In the genomic region with DNA sequence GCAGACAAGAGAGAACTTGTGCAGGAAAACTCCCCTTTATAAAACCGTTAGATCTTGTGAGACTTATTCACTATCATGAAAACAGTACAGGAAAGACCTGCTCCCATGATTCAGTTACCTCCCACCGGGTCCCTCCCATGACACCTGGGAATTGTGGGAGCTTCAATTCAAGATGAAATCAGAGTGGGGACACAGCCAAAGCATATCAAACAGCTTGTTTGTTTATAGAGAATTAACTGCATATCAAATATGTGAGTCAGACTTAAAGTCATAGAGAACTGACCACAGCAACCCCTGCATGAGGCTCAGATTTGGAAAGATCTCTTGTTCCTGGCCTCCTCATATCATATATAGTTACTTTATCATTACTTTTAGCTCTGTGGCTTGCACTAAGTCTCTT, we compare ENCODE assay signal across 19 cellular contexts. TPM values are rescaled to one million over a fixed set of nuclear protein-coding genes. Genes with fewer than 3 reads are reported as not detected.
A peak's percentile ranks its signal among the peaks of the same experiment; 100 is the strongest.
DNase-seq lines count a peak whose midpoint lies in the region; ATAC-seq and TF ChIP-seq lines count a peak whose summit lies in the region.
"Had no signal": no experiment of that assay in that cellular context is flagged by ENCODE, and none has a peak within 500 bp of the region (broad histone marks: within the 10 kb centered on the region; RNA-seq: fewer than 3 reads in every experiment).

No MANE protein-coding gene starts in this region.

- H3K4me1 ChIP-seq in IMR-90 (ENCODE audit: control insufficient read depth, insufficient read depth, low read length), result peaks cover 11% of the 10 kb centered on the region
- H3K4me1 ChIP-seq in CD8-positive, alpha-beta memory T cell (ENCODE audit: insufficient read depth, low read length), result no peaks in the 10 kb centered on the region
- H3K4me1 ChIP-seq: left lung had no signal

- peaks cover 23% of the 10 kb centered on the region for H3K4me1 Mint-ChIP-seq in glutamatergic neuron (ENCODE audit: low read depth, unreplicated experiment)
- H3K4me1 Mint-ChIP-seq in CD8-positive, alpha-beta memory T cell, result peaks cover 0 to 2% (median 0%) of the 10 kb centered on the region in 3 donors
- no peaks in the 10 kb centered on the region for H3K4me1 Mint-ChIP-seq in effector memory CD8-positive, alpha-beta T cell (ENCODE audit: low read depth in 2 of 2)
- H3K4me1 Mint-ChIP-seq: central memory CD8-positive, alpha-beta T cell had no signal

- H2BK20ac ChIP-seq in IMR-90 (ENCODE audit: low read depth, low read length), result peak overlapping the region; percentile 95

- H3K9me3 ChIP-seq in IMR-90 (ENCODE audit: control insufficient read depth, insufficient read depth, low read length), result peaks cover 3% of the 10 kb centered on the region; the same call in 1 of the 2 replicates
- no peaks in the 10 kb centered on the region for H3K9me3 ChIP-seq in CD8-positive, alpha-beta memory T cell (ENCODE audit: low read length)
- H3K9me3 ChIP-seq: left lung had no signal

- no peak overlapping the region for H3K4me3 Mint-ChIP-seq in glutamatergic neuron (ENCODE audit: unreplicated experiment)
- H3K4me3 Mint-ChIP-seq in CD8-positive, alpha-beta memory T cell, result no peak overlapping the region
- H3K4me3 Mint-ChIP-seq in effector memory CD8-positive, alpha-beta T cell, result no peak overlapping the region
- H3K4me3 Mint-ChIP-seq: central memory CD8-positive, alpha-beta T cell; naive thymus-derived CD8-positive, alpha-beta T cell; T-cell had no signal

- in situ Hi-C loops in IMR-90 (cut with MboI; ENCODE audit: low sequenced_read_pairs), result no loop called here

- TF ChIP-seq POLR2A in IMR-90 (IDR thresholded peaks at IDR 0.05; ENCODE audit: low read depth, low read length), result no peak

- H3K27ac Mint-ChIP-seq in glutamatergic neuron (ENCODE audit: unreplicated experiment), result peak overlapping the region; percentile 49
- H3K27ac Mint-ChIP-seq in CD8-positive, alpha-beta memory T cell, result no peak overlapping the region
- H3K27ac Mint-ChIP-seq in effector memory CD8-positive, alpha-beta T cell, result no peak overlapping the region
- H3K27ac Mint-ChIP-seq: naive thymus-derived CD8-positive, alpha-beta T cell; T-cell had no signal

- no peak overlapping the region for H3K4me3 ChIP-seq in IMR-90 (ENCODE audit: insufficient read depth, low read depth, low read length)
- H3K4me3 ChIP-seq in CD8-positive, alpha-beta memory T cell (ENCODE audit: low read length), result no peak overlapping the region
- H3K4me3 ChIP-seq: left lung had no signal

- POLR2A ChIA-PET in IMR-90 (lab: Charles Lee; ENCODE audit: unreplicated experiment), result no interaction called here
- POLR2A ChIA-PET in CD8-positive, alpha-beta memory T cell (lab: Charles Lee), result no interaction called here

- H4K8ac ChIP-seq in IMR-90 (ENCODE audit: low read depth in 2 of 2, low read length in 2 of 2), result peak overlapping the region in 1 of 2 experiments; percentile 84; a peak in 2 of 4 replicates

- CTCF ChIA-PET in IMR-90 (lab: Yijun Ruan, JAX), result no interaction called here
- CTCF ChIA-PET in CD8-positive, alpha-beta memory T cell (lab: Charles Lee), result no interaction called here

- no TSS peak for BruUV-seq in IMR-90 (replicated peaks; lab: Mats Ljungman, UMichigan)

- ATAC-seq in IMR-90 (ENCODE audit: low read depth) (peak; percentile 46), HG03354 (IDR thresholded peaks at IDR 0.05; ENCODE audit: poor library complexity, severe bottlenecking, unreplicated experiment) (no peak)
- ATAC-seq in effector memory CD8-positive, alpha-beta T cell (replicated peaks), result no peak
- ATAC-seq: activated CD4-positive, CD25-positive, alpha-beta regulatory T cell treated with anti-CD3 and anti-CD28 coated beads, Interleukin-2, amount 50 U/mL, for 24 hours; left lung; naive thymus-derived CD8-positive, alpha-beta T cell; T-cell had no signal

- H3K18ac ChIP-seq in IMR-90 (ENCODE audit: low read depth, low read length), result peak overlapping the region; percentile 76

- peaks cover 7% of the 10 kb centered on the region; the same call in 1 of the 2 replicates for H3K9me1 ChIP-seq in IMR-90 (ENCODE audit: insufficient read depth, low read length)

- peak; percentile 13 for DNase-seq in AG08395 (ENCODE audit: low spot score)
- DNase-seq in IMR-90, result peak; percentile 82
- peak; percentile 33 for DNase-seq in astrocyte of the hippocampus (ENCODE audit: low read depth, low spot score)
- DNase-seq in glutamatergic neuron, result no peak
- DNase-seq in CD8-positive, alpha-beta memory T cell, result no peak
- DNase-seq in NOMO-1 (lab: John Stamatoyannopoulos, UW; ENCODE audit: unreplicated experiment in 2 of 2), result no peak
- no peak for DNase-seq in effector memory CD8-positive, alpha-beta T cell
- DNase-seq: ACHN; activated naive CD4-positive, alpha-beta T cell; left lung; naive thymus-derived CD8-positive, alpha-beta T cell; NCI-H2081 treated with DMSO at 0.1 percent for 48 hours; NCI-H69; RPMI8226; stimulated activated CD4-positive, alpha-beta T cell treated with anti-CD3 and anti-CD28 coated beads, Interleukin-1b, Interleukin-23, amount 100 ng/mL, for 48 hours; T-cell had no signal

- H3K9me3 Mint-ChIP-seq in glutamatergic neuron (ENCODE audit: unreplicated experiment), result peaks cover 10% of the 10 kb centered on the region
- H3K9me3 Mint-ChIP-seq in CD8-positive, alpha-beta memory T cell, result peaks cover 0 to 3% (median 0%) of the 10 kb centered on the region in 5 donors
- H3K9me3 Mint-ChIP-seq in effector memory CD8-positive, alpha-beta T cell, result no peaks in the 10 kb centered on the region
- H3K9me3 Mint-ChIP-seq: central memory CD8-positive, alpha-beta T cell had no signal

- no peak for TF ChIP-seq CTCF in IMR-90 (conservative IDR thresholded peaks at IDR 0.05; ENCODE audit: low read depth, low read length)
- TF ChIP-seq CTCF in glutamatergic neuron (IDR thresholded peaks at IDR 0.05; ENCODE audit: partially characterized antibody, unreplicated experiment), result no peak

- no peak overlapping the region for H3K27ac ChIP-seq in IMR-90 (ENCODE audit: insufficient read depth, low read length)
- H3K27ac ChIP-seq in CD8-positive, alpha-beta memory T cell (ENCODE audit: low read depth, low read length), result no peak overlapping the region
- H3K27ac ChIP-seq: left lung had no signal

- H3K79me1 ChIP-seq in IMR-90 (ENCODE audit: low read depth in 1 of 2, low read length in 2 of 2), result peaks cover 5 to 21% of the 10 kb centered on the region in 2 experiments

- peak overlapping the region; percentile 75 for H2BK5ac ChIP-seq in IMR-90 (ENCODE audit: low read depth, low read length, poor library complexity, severe bottlenecking)

- no peaks in the 10 kb centered on the region for H4K20me1 ChIP-seq in IMR-90 (ENCODE audit: insufficient read depth, low read length)

- H2BK120ac ChIP-seq in IMR-90 (ENCODE audit: low read depth, low read length), result peak overlapping the region; percentile 95

- TF ChIP-seq RAD21 in IMR-90 (IDR thresholded peaks at IDR 0.05; ENCODE audit: low read length), result no peak

- H3K36me3 Mint-ChIP-seq in glutamatergic neuron (ENCODE audit: unreplicated experiment), result peaks cover 10% of the 10 kb centered on the region
- no peaks in the 10 kb centered on the region for H3K36me3 Mint-ChIP-seq in CD8-positive, alpha-beta memory T cell
- no peaks in the 10 kb centered on the region for H3K36me3 Mint-ChIP-seq in effector memory CD8-positive, alpha-beta T cell (ENCODE audit: insufficient read depth)
- H3K36me3 Mint-ChIP-seq: T-cell had no signal

- peak overlapping the region; percentile 79; the same call in 1 of the 2 replicates for H3K23ac ChIP-seq in IMR-90 (ENCODE audit: low read depth, low read length)

- H4K91ac ChIP-seq in IMR-90 (ENCODE audit: insufficient read depth, low read depth, low read length), result peak overlapping the region; percentile 41; the same call in 1 of the 2 replicates

- peak overlapping the region; percentile 88; the same call in 1 of the 2 replicates for H3K4ac ChIP-seq in IMR-90 (ENCODE audit: low read depth, low read length)

- intact Hi-C loops in IMR-90 (cut with micrococcal nuclease), result no loop called here

- H4K5ac ChIP-seq in IMR-90 (ENCODE audit: low read depth, low read length), result no peak overlapping the region; the same call in 1 of the 2 replicates

- no peak overlapping the region for H2AK9ac ChIP-seq in IMR-90 (replicated peaks; ENCODE audit: low read depth, low read length, poor library complexity)

- no CpG with 5 or more reads among the region's 2 CpGs for WGBS in IMR-90 (ENCODE audit: extremely low coverage in 2 of 2, insufficient read length in 1 of 2), 2 experiments

- peaks cover 5% of the 10 kb centered on the region for H3K27me3 Mint-ChIP-seq in glutamatergic neuron (ENCODE audit: unreplicated experiment)
- peaks cover 13 to 32% of the 10 kb centered on the region in 2 donors for H3K27me3 Mint-ChIP-seq in CD8-positive, alpha-beta memory T cell
- peaks cover 34 to 47% of the 10 kb centered on the region in 2 donors for H3K27me3 Mint-ChIP-seq in effector memory CD8-positive, alpha-beta T cell

- no peaks in the 10 kb centered on the region for H3K36me3 ChIP-seq in IMR-90 (ENCODE audit: control insufficient read depth, insufficient read depth, low read length)
- H3K36me3 ChIP-seq in CD8-positive, alpha-beta memory T cell (ENCODE audit: insufficient read depth, low read length), result no peaks in the 10 kb centered on the region
- H3K36me3 ChIP-seq: left lung had no signal

- H2AK5ac ChIP-seq in IMR-90 (ENCODE audit: low read depth, low read length), result peak overlapping the region; percentile 53; the same call in 1 of the 2 replicates

- H3K27me3 ChIP-seq in IMR-90 (ENCODE audit: control insufficient read depth, insufficient read depth, low read length), result no peaks in the 10 kb centered on the region
- no peaks in the 10 kb centered on the region for H3K27me3 ChIP-seq in CD8-positive, alpha-beta memory T cell (ENCODE audit: insufficient read depth, low read length, poor library complexity, severe bottlenecking)
- H3K27me3 ChIP-seq: left lung had no signal

- H2AFZ ChIP-seq in IMR-90 (replicated peaks; ENCODE audit: low read length, poor library complexity), result no peak overlapping the region

- peak overlapping the region; percentile 80 for H3K14ac ChIP-seq in IMR-90 (replicated peaks; ENCODE audit: low read depth, low read length)

- H2BK15ac ChIP-seq in IMR-90 (ENCODE audit: low read depth, low read length), result peak overlapping the region; percentile 84; the same call in 2 of the 3 replicates

- 0 out of 2 replicates have a peak overlapping the region, but pooled peaks have one; percentile 29 for H3K4me2 ChIP-seq in IMR-90 (ENCODE audit: low read depth, low read length)

- no peak overlapping the region for H3K56ac ChIP-seq in IMR-90 (ENCODE audit: extremely low read depth, insufficient read depth, low read length)

- dilution Hi-C loops in IMR-90 (cut with HindIII; ENCODE audit: low sequenced_read_pairs, unreplicated experiment), result no loop called here

- no peak overlapping the region for H3K9ac ChIP-seq in IMR-90 (ENCODE audit: low read depth, low read length)

TF ChIP-seq in IMR-90, 13 proteins besides CTCF, POLR2A, EP300 and RAD21 (continues in another document):
- no peak for TF ChIP-seq MXI1 (IDR thresholded peaks at IDR 0.05; ENCODE audit: borderline replicate concordance, low read depth, low read length)

RNA-seq across cellular contexts. Expression of gene HDAC2, which starts 29.1 kb away (rescaled TPM):
- total RNA-seq in IMR-90 (2012; rRNA removed) (72.6 and 116 TPM in 2 replicates), glutamatergic neuron (ENCODE audit: unreplicated experiment) (389 TPM)
- 97.5 and 122 TPM in 2 replicates for polyA plus RNA-seq in IMR-90 (2012; rRNA removed)
- 31.9 and 36.0 TPM in 2 replicates for polyA plus RNA-seq in IMR-90 (2012; cell fraction: cytosol; rRNA removed)
- 19.3 and 59.9 TPM in 2 replicates for polyA plus RNA-seq in IMR-90 (2012; cell fraction: nucleus; rRNA removed; ENCODE audit: low replicate concordance)
- 100 to 1,000 TPM; 115 to 121 TPM for total RNA-seq in CD8-positive, alpha-beta memory T cell
- 76.8 TPM for polyA plus RNA-seq in CD8-positive, alpha-beta memory T cell

Comparison
In these comparisons a context has a peak if more than half of its experiments do, and no peak if none do; other contexts are left out.
1. DNase-seq: peak in AG08395 (single experiment), IMR-90 (single experiment) and astrocyte of the hippocampus (single experiment); none in glutamatergic neuron (single experiment), CD8-positive, alpha-beta memory T cell (0 of 5), NOMO-1 (0 of 2) and effector memory CD8-positive, alpha-beta T cell (0 of 3).